In the genomic region with DNA sequence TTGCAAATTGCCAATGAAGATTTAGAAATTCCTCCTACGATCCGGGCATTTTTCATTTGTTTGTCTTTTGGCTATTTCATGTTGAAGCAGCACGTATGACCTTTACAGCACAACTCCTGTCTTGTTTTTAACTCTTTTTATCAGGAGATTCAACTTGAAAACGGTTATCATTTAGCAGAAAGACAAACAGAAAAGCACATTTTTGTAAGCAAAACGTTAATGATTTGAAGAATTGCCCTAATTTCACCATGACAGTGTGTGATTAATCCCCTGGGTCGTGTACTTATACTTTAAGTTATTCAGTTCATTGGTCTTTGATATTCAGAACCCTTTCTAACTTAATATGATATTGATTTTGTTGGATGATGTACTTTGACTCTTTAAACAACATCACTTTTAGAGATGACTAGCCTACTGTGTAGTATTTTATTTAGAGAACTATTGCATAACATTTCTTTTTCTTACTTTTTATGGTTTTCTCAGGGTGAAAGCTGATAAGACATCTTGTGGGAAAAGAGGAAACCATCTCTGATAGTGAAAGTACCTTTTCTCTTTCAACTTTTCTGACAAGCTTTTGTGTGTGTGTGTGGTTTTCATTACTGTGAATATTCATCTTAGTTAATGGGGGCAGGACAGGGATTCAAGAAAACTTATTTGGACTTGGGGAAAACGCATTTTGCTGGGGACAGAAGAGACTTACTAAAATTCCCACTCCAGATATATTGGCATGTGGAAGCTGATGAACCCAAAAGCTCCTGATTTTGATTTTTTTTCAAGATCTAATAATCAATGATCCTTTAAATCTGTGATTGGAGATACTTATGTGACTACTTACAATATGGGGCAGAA, we compare ENCODE assay signal across 1 cellular context.
TF ChIP-seq lines count a peak whose summit lies in the region.

No MANE protein-coding gene starts in this region.

TF ChIP-seq in HepG2, 621 proteins besides CTCF, POLR2A, EP300 and RAD21 (continued from another document and continues in another):
- no peak for TF ChIP-seq ZBTB40 (IDR thresholded peaks at IDR 0.05)
- TF ChIP-seq ZBTB40 (CRISPR knock-in tag; IDR thresholded peaks at IDR 0.05) = no peak
- no peak for TF ChIP-seq TGIF2 (CRISPR knock-in tag; IDR thresholded peaks at IDR 0.05)
- no peak for TF ChIP-seq ZBTB4 (CRISPR knock-in tag; IDR thresholded peaks at IDR 0.05; ENCODE audit: borderline replicate concordance)
- no peak; the same call in 1 of the 2 replicates for TF ChIP-seq JDP2 (CRISPR knock-in tag; IDR thresholded peaks at IDR 0.05; ENCODE audit: borderline replicate concordance)
- peak; percentile 94 for TF ChIP-seq RARA (CRISPR knock-in tag; IDR thresholded peaks at IDR 0.05)
- no peak for TF ChIP-seq ZNF530 (CRISPR knock-in tag; IDR thresholded peaks at IDR 0.05; ENCODE audit: low read depth)
- TF ChIP-seq MAZ (IDR thresholded peaks at IDR 0.05; ENCODE audit: borderline replicate concordance, low read depth, low read length) = no peak
- TF ChIP-seq MAZ (CRISPR knock-in tag; IDR thresholded peaks at IDR 0.05; ENCODE audit: low read depth) = no peak
- TF ChIP-seq THAP7 (CRISPR knock-in tag; IDR thresholded peaks at IDR 0.05) = no peak
- TF ChIP-seq ZNF12 (CRISPR knock-in tag; IDR thresholded peaks at IDR 0.05) = no peak
- TF ChIP-seq ELF3 (CRISPR knock-in tag; IDR thresholded peaks at IDR 0.05) = peak; percentile 52; the same call in 1 of the 2 replicates
- TF ChIP-seq, protein P1, sequence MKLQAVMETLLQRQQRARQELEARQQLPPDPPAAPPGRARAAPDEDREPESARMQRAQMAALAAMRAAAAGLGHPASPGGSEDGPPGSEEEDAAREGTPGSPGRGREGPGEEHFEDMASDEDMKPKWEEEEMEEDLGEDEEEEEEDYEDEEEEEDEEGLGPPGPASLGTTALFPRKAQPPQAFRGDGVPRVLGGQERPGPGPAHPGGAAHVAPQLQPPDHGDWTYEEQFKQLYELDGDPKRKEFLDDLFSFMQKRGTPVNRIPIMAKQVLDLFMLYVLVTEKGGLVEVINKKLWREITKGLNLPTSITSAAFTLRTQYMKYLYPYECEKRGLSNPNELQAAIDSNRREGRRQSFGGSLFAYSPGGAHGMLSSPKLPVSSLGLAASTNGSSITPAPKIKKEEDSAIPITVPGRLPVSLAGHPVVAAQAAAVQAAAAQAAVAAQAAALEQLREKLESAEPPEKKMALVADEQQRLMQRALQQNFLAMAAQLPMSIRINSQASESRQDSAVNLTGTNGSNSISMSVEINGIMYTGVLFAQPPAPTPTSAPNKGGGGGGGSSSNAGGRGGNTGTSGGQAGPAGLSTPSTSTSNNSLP (IDR thresholded peaks at IDR 0.05; ENCODE audit: low read depth, low read length) = peak; percentile 99
- no peak for TF ChIP-seq ZNF558 (CRISPR knock-in tag; IDR thresholded peaks at IDR 0.05; ENCODE audit: borderline replicate concordance)
- no peak for TF ChIP-seq FOXA1 (IDR thresholded peaks at IDR 0.05)
- peak; percentile 83 for TF ChIP-seq FOXA1 (CRISPR knock-in tag; IDR thresholded peaks at IDR 0.05)
- no peak for TF ChIP-seq MTA3 (CRISPR knock-in tag; IDR thresholded peaks at IDR 0.05)
- TF ChIP-seq SNAI1 (CRISPR knock-in tag; IDR thresholded peaks at IDR 0.05; ENCODE audit: borderline replicate concordance) = no peak
- no peak for TF ChIP-seq ZNF547 (CRISPR knock-in tag; IDR thresholded peaks at IDR 0.05)
- peak; percentile 84; the same call in 1 of the 2 replicates for TF ChIP-seq TBX3 (IDR thresholded peaks at IDR 0.05; ENCODE audit: borderline replicate concordance)
- TF ChIP-seq TFDP2 (CRISPR knock-in tag; IDR thresholded peaks at IDR 0.05) = 0 out of 2 replicates have a peak, but pooled peaks have one; percentile 27
- TF ChIP-seq ZNF383 (CRISPR knock-in tag; IDR thresholded peaks at IDR 0.05; ENCODE audit: borderline replicate concordance) = no peak
- TF ChIP-seq REPIN1 (CRISPR knock-in tag; IDR thresholded peaks at IDR 0.05; ENCODE audit: borderline replicate concordance, low read depth) = peak; percentile 38; the same call in 1 of the 2 replicates
- no peak for TF ChIP-seq KLF11 (CRISPR knock-in tag; IDR thresholded peaks at IDR 0.05)
- TF ChIP-seq PCBP1 (IDR thresholded peaks at IDR 0.05; ENCODE audit: borderline replicate concordance, low read depth, low read length) = no peak
- TF ChIP-seq AGO1 (IDR thresholded peaks at IDR 0.05; ENCODE audit: low read depth, low read length, poor library complexity, severe bottlenecking) = no peak
- no peak for TF ChIP-seq ZIK1 (CRISPR knock-in tag; IDR thresholded peaks at IDR 0.05; ENCODE audit: borderline replicate concordance, low read depth)
- peak; percentile 88 for TF ChIP-seq ZEB1 (IDR thresholded peaks at IDR 0.05; ENCODE audit: insufficient replicate concordance, low read depth)
- TF ChIP-seq, protein P2, sequence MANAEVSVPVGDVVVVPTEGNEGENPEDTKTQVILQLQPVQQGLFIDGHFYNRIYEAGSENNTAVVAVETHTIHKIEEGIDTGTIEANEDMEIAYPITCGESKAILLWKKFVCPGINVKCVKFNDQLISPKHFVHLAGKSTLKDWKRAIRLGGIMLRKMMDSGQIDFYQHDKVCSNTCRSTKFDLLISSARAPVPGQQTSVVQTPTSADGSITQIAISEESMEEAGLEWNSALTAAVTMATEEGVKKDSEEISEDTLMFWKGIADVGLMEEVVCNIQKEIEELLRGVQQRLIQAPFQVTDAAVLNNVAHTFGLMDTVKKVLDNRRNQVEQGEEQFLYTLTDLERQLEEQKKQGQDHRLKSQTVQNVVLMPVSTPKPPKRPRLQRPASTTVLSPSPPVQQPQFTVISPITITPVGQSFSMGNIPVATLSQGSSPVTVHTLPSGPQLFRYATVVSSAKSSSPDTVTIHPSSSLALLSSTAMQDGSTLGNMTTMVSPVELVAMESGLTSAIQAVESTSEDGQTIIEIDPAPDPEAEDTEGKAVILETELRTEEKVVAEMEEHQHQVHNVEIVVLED (CRISPR knock-in tag; IDR thresholded peaks at IDR 0.05; ENCODE audit: borderline replicate concordance) = no peak
- TF ChIP-seq, protein P3, sequence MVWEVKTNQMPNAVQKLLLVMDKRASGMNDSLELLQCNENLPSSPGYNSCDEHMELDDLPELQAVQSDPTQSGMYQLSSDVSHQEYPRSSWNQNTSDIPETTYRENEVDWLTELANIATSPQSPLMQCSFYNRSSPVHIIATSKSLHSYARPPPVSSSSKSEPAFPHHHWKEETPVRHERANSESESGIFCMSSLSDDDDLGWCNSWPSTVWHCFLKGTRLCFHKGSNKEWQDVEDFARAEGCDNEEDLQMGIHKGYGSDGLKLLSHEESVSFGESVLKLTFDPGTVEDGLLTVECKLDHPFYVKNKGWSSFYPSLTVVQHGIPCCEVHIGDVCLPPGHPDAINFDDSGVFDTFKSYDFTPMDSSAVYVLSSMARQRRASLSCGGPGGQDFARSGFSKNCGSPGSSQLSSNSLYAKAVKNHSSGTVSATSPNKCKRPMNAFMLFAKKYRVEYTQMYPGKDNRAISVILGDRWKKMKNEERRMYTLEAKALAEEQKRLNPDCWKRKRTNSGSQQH (CRISPR knock-in tag; IDR thresholded peaks at IDR 0.05; ENCODE audit: low read depth) = no peak
- TF ChIP-seq IRF2 (CRISPR knock-in tag; IDR thresholded peaks at IDR 0.05) = peak; percentile 29; the same call in 1 of the 2 replicates
- TF ChIP-seq KAT2B (IDR thresholded peaks at IDR 0.05; ENCODE audit: borderline replicate concordance, low read depth, low read length) = peak; percentile 35; the same call in 1 of the 2 replicates
